ENCODE assay signal across 1 cellular context in the genomic region with DNA sequence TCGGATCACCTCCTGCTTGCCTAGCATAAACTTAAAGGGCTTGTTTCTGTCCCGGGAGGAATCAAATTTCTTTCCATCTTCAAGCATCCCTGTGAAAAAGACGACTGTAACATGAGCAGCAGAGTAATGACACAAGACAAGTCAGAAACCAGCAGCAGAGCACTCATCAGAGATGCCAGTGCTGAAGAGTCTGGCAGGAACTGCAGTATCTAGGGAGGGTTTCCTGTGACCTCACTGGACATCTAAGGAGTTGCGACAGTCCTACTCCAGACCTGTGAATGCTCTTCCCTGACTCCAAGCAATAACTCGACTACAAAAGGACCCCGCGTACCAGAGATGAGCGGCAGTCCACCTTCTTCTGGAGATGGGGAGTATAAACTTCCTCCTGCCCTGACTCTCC.
TF ChIP-seq lines count a peak whose summit lies in the region.

No MANE protein-coding gene starts in this region.

TF ChIP-seq in WTC11, 78 proteins besides CTCF, POLR2A, EP300 and RAD21 (continued from another document):
- TF ChIP-seq, protein P1, sequence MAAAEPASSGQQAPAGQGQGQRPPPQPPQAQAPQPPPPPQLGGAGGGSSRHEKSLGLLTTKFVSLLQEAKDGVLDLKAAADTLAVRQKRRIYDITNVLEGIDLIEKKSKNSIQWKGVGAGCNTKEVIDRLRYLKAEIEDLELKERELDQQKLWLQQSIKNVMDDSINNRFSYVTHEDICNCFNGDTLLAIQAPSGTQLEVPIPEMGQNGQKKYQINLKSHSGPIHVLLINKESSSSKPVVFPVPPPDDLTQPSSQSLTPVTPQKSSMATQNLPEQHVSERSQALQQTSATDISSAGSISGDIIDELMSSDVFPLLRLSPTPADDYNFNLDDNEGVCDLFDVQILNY (CRISPR knock-in tag; IDR thresholded peaks at IDR 0.05), result no peak
- TF ChIP-seq ZNF263 (CRISPR knock-in tag; IDR thresholded peaks at IDR 0.05; ENCODE audit: low read depth), result no peak
- TF ChIP-seq, protein P2, sequence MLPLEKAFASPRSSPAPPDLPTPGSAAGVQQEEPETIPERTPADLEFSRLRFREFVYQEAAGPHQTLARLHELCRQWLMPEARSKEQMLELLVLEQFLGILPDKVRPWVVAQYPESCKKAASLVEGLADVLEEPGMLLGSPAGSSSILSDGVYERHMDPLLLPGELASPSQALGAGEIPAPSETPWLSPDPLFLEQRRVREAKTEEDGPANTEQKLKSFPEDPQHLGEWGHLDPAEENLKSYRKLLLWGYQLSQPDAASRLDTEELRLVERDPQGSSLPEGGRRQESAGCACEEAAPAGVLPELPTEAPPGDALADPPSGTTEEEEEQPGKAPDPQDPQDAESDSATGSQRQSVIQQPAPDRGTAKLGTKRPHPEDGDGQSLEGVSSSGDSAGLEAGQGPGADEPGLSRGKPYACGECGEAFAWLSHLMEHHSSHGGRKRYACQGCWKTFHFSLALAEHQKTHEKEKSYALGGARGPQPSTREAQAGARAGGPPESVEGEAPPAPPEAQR (CRISPR knock-in tag; IDR thresholded peaks at IDR 0.05), result no peak
- TF ChIP-seq KAT7 (CRISPR knock-in tag; IDR thresholded peaks at IDR 0.05; ENCODE audit: borderline replicate concordance), result no peak
- no peak for TF ChIP-seq ZNF232 (CRISPR knock-in tag; IDR thresholded peaks at IDR 0.05)
- no peak for TF ChIP-seq ZBTB21 (CRISPR knock-in tag; IDR thresholded peaks at IDR 0.05; ENCODE audit: borderline replicate concordance)
- no peak for TF ChIP-seq CREM (CRISPR knock-in tag; IDR thresholded peaks at IDR 0.05)
- TF ChIP-seq, protein P3, sequence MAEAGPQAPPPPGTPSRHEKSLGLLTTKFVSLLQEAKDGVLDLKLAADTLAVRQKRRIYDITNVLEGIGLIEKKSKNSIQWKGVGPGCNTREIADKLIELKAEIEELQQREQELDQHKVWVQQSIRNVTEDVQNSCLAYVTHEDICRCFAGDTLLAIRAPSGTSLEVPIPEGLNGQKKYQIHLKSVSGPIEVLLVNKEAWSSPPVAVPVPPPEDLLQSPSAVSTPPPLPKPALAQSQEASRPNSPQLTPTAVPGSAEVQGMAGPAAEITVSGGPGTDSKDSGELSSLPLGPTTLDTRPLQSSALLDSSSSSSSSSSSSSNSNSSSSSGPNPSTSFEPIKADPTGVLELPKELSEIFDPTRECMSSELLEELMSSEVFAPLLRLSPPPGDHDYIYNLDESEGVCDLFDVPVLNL (CRISPR knock-in tag; IDR thresholded peaks at IDR 0.05; ENCODE audit: borderline replicate concordance, low read depth), result no peak
- TF ChIP-seq TP53 (CRISPR knock-in tag; IDR thresholded peaks at IDR 0.05), result no peak
